In the genomic region with DNA sequence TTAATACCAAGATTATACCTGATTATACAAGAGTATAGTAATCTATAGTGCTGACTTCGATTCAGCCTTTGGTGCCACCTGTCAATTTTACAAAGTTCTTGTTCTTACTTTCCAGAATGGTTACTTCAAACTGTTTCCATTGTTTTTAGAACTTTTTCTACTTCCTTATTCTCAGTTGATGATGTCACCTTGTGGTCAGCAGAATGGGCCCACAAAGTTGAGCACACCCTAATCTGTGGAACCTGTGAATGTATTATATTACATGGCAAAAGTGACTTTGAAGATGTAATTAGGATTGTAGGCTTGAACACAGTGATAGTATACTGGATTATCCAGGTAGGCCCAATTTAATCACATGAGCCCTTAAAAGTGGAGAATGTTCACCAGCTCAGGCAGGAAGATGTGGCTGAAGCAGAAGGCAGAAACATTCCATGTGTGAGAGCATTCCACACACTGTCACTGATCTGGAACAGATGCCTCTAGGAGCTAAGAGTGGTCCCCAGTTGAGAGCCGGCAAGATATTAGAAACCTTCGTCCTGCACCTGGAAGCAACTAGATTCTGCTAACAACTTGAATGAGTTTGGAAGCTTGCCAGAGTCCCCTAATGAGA, we compare ENCODE assay signal across 9 cellular contexts. TPM values are rescaled to one million over a fixed set of nuclear protein-coding genes. Genes with fewer than 3 reads are reported as not detected.
A peak's percentile ranks its signal among the peaks of the same experiment; 100 is the strongest.
DNase-seq lines count a peak whose midpoint lies in the region; ATAC-seq lines count a peak whose summit lies in the region.
"Had no signal": no experiment of that assay in that cellular context is flagged by ENCODE, and none has a peak within 500 bp of the region (broad histone marks: within the 10 kb centered on the region; RNA-seq: fewer than 3 reads in every experiment).

No MANE protein-coding gene starts in this region.

- DNase-seq in COR-L47 (lab: John Stamatoyannopoulos, UW) (peak; percentile 42), M059J (ENCODE audit: low read depth) (peak; percentile 60), cerebellar cortex (ENCODE audit: low spot score) (peak; percentile 0), Ammon's horn (ENCODE audit: low spot score) (no peak)
- no peak for DNase-seq in NK-92 treated with Interleukin-12 subunit alpha and Interleukin-12 subunit beta, amount 100 ng/mL, for 24 hours (lab: John Stamatoyannopoulos, UW)
- DNase-seq: heart right ventricle had no signal

- peak; percentile 63 for ATAC-seq in GM19324 (IDR thresholded peaks at IDR 0.05; ENCODE audit: low FRiP score, unreplicated experiment)
- no peak for ATAC-seq in HG03095 (IDR thresholded peaks at IDR 0.05; ENCODE audit: unreplicated experiment)
- ATAC-seq in HG03025 (IDR thresholded peaks at IDR 0.05; ENCODE audit: low FRiP score, unreplicated experiment), result no peak
- ATAC-seq: heart right ventricle had no signal

RNA-seq across cellular contexts. Expression of gene SGMS2, which starts 6.3 kb away (rescaled TPM):
- 24.7 and 27.1 TPM in 2 replicates for total RNA-seq in M059J (2014; rRNA removed; shearing (Covaris generic))

Comparison
In these comparisons a context has a peak if more than half of its experiments do, and no peak if none do; other contexts are left out.
1. DNase-seq: peak in COR-L47 (single experiment), M059J (single experiment) and cerebellar cortex (single experiment); none in Ammon's horn (single experiment) and NK-92 treated with Interleukin-12 subunit alpha and Interleukin-12 subunit beta, amount 100 ng/mL, for 24 hours (single experiment).